8 cellular contexts compared by ENCODE assay signal in genomic region chr2:42792087-42792582, GRCh38. TPM values are rescaled to one million over a fixed set of nuclear protein-coding genes. Genes with fewer than 3 reads are reported as not detected.
A peak's percentile ranks its signal among the peaks of the same experiment; 100 is the strongest.
DNase-seq lines count a peak whose midpoint lies in the region; ATAC-seq and TF ChIP-seq lines count a peak whose summit lies in the region.

No MANE protein-coding gene starts in this region.

- H4K20me1 ChIP-seq in BLaER1: no peaks in the 10 kb centered on the region

- peak overlapping the region; percentile 85 for H3K4me3 Mint-ChIP-seq in neural crest cell

- no peaks in the 10 kb centered on the region for H3K9me3 Mint-ChIP-seq in neural crest cell

- peaks cover 34% of the 10 kb centered on the region for H3K4me1 Mint-ChIP-seq in neural crest cell

- DNase-seq in SIG-M5 (lab: John Stamatoyannopoulos, UW) (peak; percentile 59), esophagus muscularis mucosa (ENCODE audit: extremely low spot score) (no peak), neural crest cell (ENCODE audit: low read depth, low spot score) (no peak), NCI-H1105 (lab: John Stamatoyannopoulos, UW) (no peak), NCI-H69 (lab: John Stamatoyannopoulos, UW) (no peak), NCI-H2107 treated with DMSO at 0.1 percent for 48 hours (lab: John Stamatoyannopoulos, UW; ENCODE audit: unreplicated experiment) (no peak)

- no peak for TF ChIP-seq EP300 in esophagus muscularis mucosa (IDR thresholded peaks at IDR 0.05)

- H3K27me3 ChIP-seq in BLaER1 (peaks cover 49% of the 10 kb centered on the region), esophagus muscularis mucosa (no peaks in the 10 kb centered on the region)

- peak overlapping the region; percentile 9 for H3K9ac ChIP-seq in BLaER1

- H3K4me1 ChIP-seq in BLaER1: peaks cover 50% of the 10 kb centered on the region
- peaks cover 3 to 54% (median 44%) of the 10 kb centered on the region in 4 donors for H3K4me1 ChIP-seq in esophagus muscularis mucosa

- H3K4me2 ChIP-seq in BLaER1: peak overlapping the region; percentile 83

- intact Hi-C loops in esophagus muscularis mucosa (cut with DNase I): no loop called here

- WGBS in esophagus muscularis mucosa: 19% methylated on average over 8 of the region's 18 CpGs

- H3K27ac ChIP-seq in BLaER1: peak overlapping the region; percentile 45; the same call in 1 of the 2 replicates
- peak overlapping the region; percentile 82 to 94 (median 90) for H3K27ac ChIP-seq in esophagus muscularis mucosa (replicated peaks in 1 of 4)

- H3K27ac Mint-ChIP-seq in neural crest cell (ENCODE audit: unreplicated experiment): no peak overlapping the region

- no peak for TF ChIP-seq POLR2A in esophagus muscularis mucosa (IDR thresholded peaks at IDR 0.05; ENCODE audit: low read depth)

- peak overlapping the region; percentile 61 for H3K4me3 ChIP-seq in BLaER1
- peak overlapping the region; percentile 63 to 79 (median 68) for H3K4me3 ChIP-seq in esophagus muscularis mucosa

- peak; percentile 3 for ATAC-seq in GM21576 (IDR thresholded peaks at IDR 0.05; ENCODE audit: unreplicated experiment)

- TF ChIP-seq CTCF in esophagus muscularis mucosa (IDR thresholded peaks at IDR 0.05): no peak
- TF ChIP-seq CTCF in neural crest cell (conservative IDR thresholded peaks at IDR 0.05): no peak

- H3K27me3 Mint-ChIP-seq in neural crest cell (ENCODE audit: low read depth): peaks cover 18% of the 10 kb centered on the region

- H3K9me3 ChIP-seq in BLaER1: peaks cover 12% of the 10 kb centered on the region; the same call in 1 of the 2 replicates
- H3K9me3 ChIP-seq in esophagus muscularis mucosa: no peaks in the 10 kb centered on the region

- H3K36me3 Mint-ChIP-seq in neural crest cell (ENCODE audit: low read depth): no peaks in the 10 kb centered on the region

- H3K36me3 ChIP-seq in BLaER1 (no peaks in the 10 kb centered on the region), esophagus muscularis mucosa (no peaks in the 10 kb centered on the region)

RNA-seq across cellular contexts. Expression of gene HAAO, which starts 0.2 kb away (rescaled TPM):
- total RNA-seq in esophagus muscularis mucosa (1 to 10 TPM; 2.9 to 4.8 (median 4.0) TPM), neural crest cell (3.5 and 4.9 TPM in 2 replicates)

RNA-seq across cellular contexts. Expression of gene OXER1, which starts 28.2 kb away (rescaled TPM):
- total RNA-seq in esophagus muscularis mucosa: 1 to 10 TPM in 1 of 4 donors, under 1 TPM in 3; 0.42 to 1.3 (median 0.61) TPM
- total RNA-seq in neural crest cell: 1.7 and 1.8 TPM in 2 replicates
